Comparison of ENCODE assay signal across 12 cellular contexts in the genomic region with DNA sequence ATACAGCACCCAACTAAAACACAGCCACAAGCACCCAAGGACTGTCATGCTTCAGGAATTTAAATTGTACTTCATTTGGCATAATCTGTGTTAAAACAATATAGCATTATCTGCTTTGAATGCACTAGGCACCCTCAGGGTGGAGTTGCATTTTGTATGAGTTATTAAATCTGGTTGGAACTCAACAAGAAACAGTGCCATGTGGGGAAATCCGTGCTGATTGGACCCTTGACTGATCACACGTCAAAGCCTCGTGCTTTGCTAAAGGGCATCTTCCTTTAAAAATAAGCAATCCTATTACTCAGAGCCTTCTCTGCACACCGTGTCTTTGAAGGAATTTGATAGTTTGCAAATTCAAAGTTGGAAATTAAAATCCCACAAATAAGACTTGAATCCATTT. TPM values are rescaled to one million over a fixed set of nuclear protein-coding genes. Genes with fewer than 3 reads are reported as not detected.
DNase-seq lines count a peak whose midpoint lies in the region; ATAC-seq, FAIRE-seq and TF ChIP-seq lines count a peak whose summit lies in the region.
"Had no signal": no experiment of that assay in that cellular context is flagged by ENCODE, and none has a peak within 500 bp of the region (broad histone marks: within the 10 kb centered on the region; RNA-seq: fewer than 3 reads in every experiment).

No MANE protein-coding gene starts in this region.

- peak; percentile 97 for DNase-seq in EH (ENCODE audit: low read depth)
- DNase-seq in SJSA1 (ENCODE audit: low read depth in 1 of 2, low spot score in 2 of 2), result peak; percentile 88 to 93
- DNase-seq in fibroblast of lung (ENCODE audit: low read depth in 2 of 2), result peak; percentile 85 to 89
- no peak for DNase-seq in sigmoid colon
- DNase-seq in MV-4-11 (lab: John Stamatoyannopoulos, UW), result no peak
- no peak for DNase-seq in GM12891 (ENCODE audit: insufficient read length, low spot score)
- no peak for DNase-seq in CD8-positive, alpha-beta T cell
- no peak for DNase-seq in NCI-H1105 treated with DMSO at 0.1 percent for 48 hours (lab: John Stamatoyannopoulos, UW)
- DNase-seq: left colon, RPMI8226 had no signal

- TF ChIP-seq POLR2A in sigmoid colon (IDR thresholded peaks at IDR 0.05) (no peak), GM12891 (IDR thresholded peaks at IDR 0.05; ENCODE audit: low read depth, low read length) (no peak)

- TF ChIP-seq CTCF in fibroblast of lung (conservative IDR thresholded peaks at IDR 0.05 in 1 of 2, IDR thresholded peaks at IDR 0.05 in 1 of 2; ENCODE audit: low read depth in 1 of 2, low read length in 2 of 2), result no peak
- no peak for TF ChIP-seq CTCF in sigmoid colon (IDR thresholded peaks at IDR 0.05)
- TF ChIP-seq CTCF in CD8-positive, alpha-beta T cell (IDR thresholded peaks at IDR 0.05), result no peak

- no peaks in the 10 kb centered on the region for H3K36me3 Mint-ChIP-seq in CD8-positive, alpha-beta T cell

- H4K20me1 ChIP-seq in fibroblast of lung (ENCODE audit: control insufficient read depth, extremely low read depth, insufficient read depth, low read length), result no peaks in the 10 kb centered on the region

- H3K4me2 ChIP-seq in fibroblast of lung (ENCODE audit: extremely low read depth, insufficient read depth, low read length), result no peak overlapping the region

- no peaks in the 10 kb centered on the region for H3K27me3 ChIP-seq in SJSA1 (replicated peaks)
- H3K27me3 ChIP-seq in fibroblast of lung (ENCODE audit: control insufficient read depth, insufficient read depth, low read length), result no peaks in the 10 kb centered on the region
- no peaks in the 10 kb centered on the region for H3K27me3 ChIP-seq in sigmoid colon
- no peaks in the 10 kb centered on the region for H3K27me3 ChIP-seq in CD8-positive, alpha-beta T cell (ENCODE audit: insufficient read depth, low read length)

- H3K79me2 ChIP-seq in fibroblast of lung (ENCODE audit: control insufficient read depth, insufficient read depth, low read length), result peaks cover 5% of the 10 kb centered on the region

- FAIRE-seq in GM12891 (lab: Jason Lieb, UNC), result no peak
- FAIRE-seq: D721Med, HepG2 had no signal

- H3K27ac Mint-ChIP-seq in CD8-positive, alpha-beta T cell, result no peak overlapping the region

- CTCF ChIA-PET in CD8-positive, alpha-beta T cell (lab: Charles Lee), result no interaction called here

- H3K36me3 ChIP-seq in SJSA1 (peaks cover 42% of the 10 kb centered on the region), fibroblast of lung (ENCODE audit: control insufficient read depth, insufficient read depth, low read length) (no peaks in the 10 kb centered on the region), sigmoid colon (no peaks in the 10 kb centered on the region)
- no peaks in the 10 kb centered on the region for H3K36me3 ChIP-seq in CD8-positive, alpha-beta T cell (ENCODE audit: insufficient read depth, low read length)

- WGBS in sigmoid colon, 2 donors, result 21 to 51% methylated on average over 4 of the region's 4 CpGs

- intact Hi-C loops in sigmoid colon (cut with DNase I), result no loop called here
- intact Hi-C loops in CD8-positive, alpha-beta T cell (cut with DNase I, micrococcal nuclease), result no loop called here

- H3K27me3 Mint-ChIP-seq in CD8-positive, alpha-beta T cell (ENCODE audit: low read depth), result peaks cover 9% of the 10 kb centered on the region

- H3K4me3 Mint-ChIP-seq in CD8-positive, alpha-beta T cell, result no peak overlapping the region

- H2AFZ ChIP-seq in fibroblast of lung (ENCODE audit: low read length), result no peak overlapping the region

- no peak for TF ChIP-seq EP300 in sigmoid colon (IDR thresholded peaks at IDR 0.05)

- H3K4me1 ChIP-seq in SJSA1 (replicated peaks) (peaks cover 92% of the 10 kb centered on the region), fibroblast of lung (ENCODE audit: control insufficient read depth, extremely low read depth, insufficient read depth, low read length) (peaks cover 17% of the 10 kb centered on the region), sigmoid colon (peaks cover 0 to 52% (median 45%) of the 10 kb centered on the region in 4 donors)
- H3K4me1 ChIP-seq in CD8-positive, alpha-beta T cell (ENCODE audit: insufficient read depth, low read length), result no peaks in the 10 kb centered on the region

- POLR2A ChIA-PET in CD8-positive, alpha-beta T cell (lab: Charles Lee), result no interaction called here

- H3K9me3 Mint-ChIP-seq in CD8-positive, alpha-beta T cell, result no peaks in the 10 kb centered on the region

- no peak overlapping the region for H3K9ac ChIP-seq in fibroblast of lung (ENCODE audit: insufficient read depth, low read length)

- ATAC-seq in CD8-positive, alpha-beta T cell, result no peak
- ATAC-seq: HepG2, left colon had no signal

- H3K9me3 ChIP-seq in SJSA1 (replicated peaks) (no peaks in the 10 kb centered on the region), fibroblast of lung (ENCODE audit: control insufficient read depth, insufficient read depth, low read depth, low read length) (no peaks in the 10 kb centered on the region), sigmoid colon (no peaks in the 10 kb centered on the region)
- no peaks in the 10 kb centered on the region for H3K9me3 ChIP-seq in CD8-positive, alpha-beta T cell (ENCODE audit: low read length)

- H3K4me3 ChIP-seq in SJSA1 (no peak overlapping the region), fibroblast of lung (replicated peaks in 1 of 4; ENCODE audit: control extremely low read depth in 1 of 4, insufficient read depth in 1 of 4, low read depth in 3 of 4, low read length in 4 of 4) (no peak overlapping the region), sigmoid colon (no peak overlapping the region)
- H3K4me3 ChIP-seq in CD8-positive, alpha-beta T cell (ENCODE audit: low read depth, low read length), result no peak overlapping the region

- H3K4me1 Mint-ChIP-seq in CD8-positive, alpha-beta T cell (ENCODE audit: low read depth), result no peaks in the 10 kb centered on the region

- H3K27ac ChIP-seq in SJSA1, result peak overlapping the region; percentile 89
- peak overlapping the region; percentile 18 for H3K27ac ChIP-seq in fibroblast of lung (ENCODE audit: insufficient read depth, low read length)
- H3K27ac ChIP-seq in sigmoid colon, result peak overlapping the region in 3 of 4 donors; percentile 38 to 56 (median 44)
- H3K27ac ChIP-seq in CD8-positive, alpha-beta T cell (ENCODE audit: low read depth, low read length), result no peak overlapping the region

TF ChIP-seq in GM12891, 5 proteins besides CTCF, POLR2A, EP300 and RAD21:
- no peak for TF ChIP-seq TAF1 (IDR thresholded peaks at IDR 0.05; ENCODE audit: low read depth, low read length)
TF ChIP-seq in GM12891: peak in this region for 0.

RNA-seq across cellular contexts. Expression of a gene that starts 35.4 kb away (rescaled TPM):
- 1,151 and 1,739 TPM in 2 replicates for total RNA-seq in SJSA1 (2014; rRNA removed; shearing (Covaris generic))
- 54.8 and 108 TPM in 2 replicates for total RNA-seq in fibroblast of lung
- polyA plus RNA-seq in fibroblast of lung, result 75.3 and 793 TPM in 2 replicates
- polyA plus RNA-seq in fibroblast of lung (2012), result 60.8 and 564 TPM in 2 replicates
- polyA minus RNA-seq in fibroblast of lung (ENCODE audit: low replicate concordance), result 2.7 and 51.2 TPM in 2 replicates
- total RNA-seq in sigmoid colon, result 100 to 1,000 TPM; 474 to 834 (median 779) TPM
- 100 to 1,000 TPM in 1 of 3 donors, 10 to 100 TPM in 2; 29.8 to 199 (median 46.2) TPM for polyA plus RNA-seq in sigmoid colon
- 0.18 TPM for polyA plus RNA-seq in GM12891 (2012; ENCODE audit: low read depth, missing spikeins)
- not detected for total RNA-seq in CD8-positive, alpha-beta T cell

Comparison
In these comparisons a context has a peak if more than half of its experiments do, and no peak if none do; other contexts are left out.
1. DNase-seq: peak in EH (single experiment), SJSA1 (2 of 2) and fibroblast of lung (2 of 2); none in sigmoid colon (single experiment), MV-4-11 (single experiment), GM12891 (single experiment), CD8-positive, alpha-beta T cell (0 of 7) and NCI-H1105 treated with DMSO at 0.1 percent for 48 hours (single experiment).
2. RNA of a gene that starts 35.4 kb away (total RNA-seq): 1,151 to 1,739 TPM in SJSA1, 474 to 834 TPM in sigmoid colon and 54.8 to 108 TPM in fibroblast of lung; not detected in CD8-positive, alpha-beta T cell; every median in the first group is over 10 times any median in the second.